Comparison of ENCODE assay signal across 15 cellular contexts in the genomic region with DNA sequence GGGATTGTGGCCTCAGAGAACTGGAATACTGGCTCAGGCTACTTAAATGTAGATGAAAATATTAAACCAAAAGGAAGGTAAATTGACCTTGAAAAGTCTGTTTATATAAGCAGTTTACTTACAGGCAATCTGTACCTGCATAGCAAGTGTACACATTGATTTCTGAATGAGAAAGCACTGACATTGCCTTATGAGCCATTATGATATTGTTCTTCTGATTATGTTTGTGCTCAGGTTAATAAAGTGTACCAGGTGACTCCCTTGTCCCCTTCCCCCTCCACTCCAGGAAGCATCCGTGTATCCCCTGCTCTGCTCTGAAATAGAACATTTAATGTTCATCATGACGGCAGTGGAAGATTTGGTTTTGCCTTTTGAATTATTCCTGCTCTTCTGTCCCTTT.
DNase-seq lines count a peak whose midpoint lies in the region; ATAC-seq, FAIRE-seq and TF ChIP-seq lines count a peak whose summit lies in the region.
"Had no signal": no experiment of that assay in that cellular context is flagged by ENCODE, and none has a peak within 500 bp of the region (broad histone marks: within the 10 kb centered on the region; RNA-seq: fewer than 3 reads in every experiment).

No MANE protein-coding gene starts in this region.

- intact Hi-C loops in psoas muscle (cut with DNase I), result loop anchor here in 1 of 2 donors (5.0 kb wide), 1 partner anchor 40 kb away; no protein-coding TSS in a partner anchor

- H3K27ac ChIP-seq in astrocyte (ENCODE audit: low read depth, low read length), result no peak overlapping the region
- peak overlapping the region; percentile 90 for H3K27ac ChIP-seq in psoas muscle
- H3K27ac ChIP-seq: SK-N-MC had no signal

- no peak overlapping the region for H3K4me3 Mint-ChIP-seq in astrocyte (ENCODE audit: unreplicated experiment)
- H3K4me3 Mint-ChIP-seq: memory B cell had no signal

- peaks cover 2% of the 10 kb centered on the region for H3K9me3 Mint-ChIP-seq in astrocyte (ENCODE audit: unreplicated experiment)
- H3K9me3 Mint-ChIP-seq: memory B cell had no signal

- ATAC-seq in psoas muscle, result no peak
- no peak for ATAC-seq in HG02571 (IDR thresholded peaks at IDR 0.05; ENCODE audit: unreplicated experiment)
- no peak for ATAC-seq in HG03432 (IDR thresholded peaks at IDR 0.05; ENCODE audit: unreplicated experiment)

- DNase-seq in DMS53 (lab: John Stamatoyannopoulos, UW) (peak; percentile 79), NCI-H146 (lab: John Stamatoyannopoulos, UW) (peak; percentile 92), astrocyte (ENCODE audit: low read depth) (no peak), psoas muscle (no peak), LoVo (ENCODE audit: low spot score) (no peak)
- DNase-seq: activated effector memory CD4-positive, alpha-beta T cell treated with anti-CD3 and anti-CD28 coated beads, Interleukin-2, amount 50 U/mL, for 16 hours; hippocampal formation; NCI-H446; stimulated activated CD4-positive, alpha-beta T cell treated with anti-CD3 and anti-CD28 coated beads, Interleukin-4, amount 100 ng/mL, for 4 hours had no signal

- H3K79me2 ChIP-seq in astrocyte (ENCODE audit: insufficient read depth, low read length), result peaks cover 91% of the 10 kb centered on the region

- H3K27me3 Mint-ChIP-seq in astrocyte (ENCODE audit: low read depth, unreplicated experiment), result no peaks in the 10 kb centered on the region
- H3K27me3 Mint-ChIP-seq: memory B cell had no signal

- H3K9me3 ChIP-seq in astrocyte (ENCODE audit: insufficient read depth, low read depth, low read length) (no peaks in the 10 kb centered on the region), psoas muscle (no peaks in the 10 kb centered on the region)

- no peak overlapping the region for H3K9ac ChIP-seq in astrocyte (ENCODE audit: low read length)

- TF ChIP-seq CTCF in astrocyte (IDR thresholded peaks at IDR 0.05; ENCODE audit: insufficient read depth, low read depth, low read length), result no peak
- no peak for TF ChIP-seq CTCF in psoas muscle (IDR thresholded peaks at IDR 0.05)

- H3K4me3 ChIP-seq in astrocyte (ENCODE audit: insufficient read depth, low read depth, low read length) (no peak overlapping the region), psoas muscle (no peak overlapping the region)
- H3K4me3 ChIP-seq: SK-N-MC had no signal

- H3K36me3 ChIP-seq in astrocyte (ENCODE audit: insufficient read depth, low read length) (no peaks in the 10 kb centered on the region), psoas muscle (ENCODE audit: insufficient read depth in 1 of 2, low read depth in 1 of 2) (no peaks in the 10 kb centered on the region)

- H3K4me2 ChIP-seq in astrocyte (ENCODE audit: low read length), result no peak overlapping the region

- H4K20me1 ChIP-seq in astrocyte (ENCODE audit: insufficient read depth, low read length), result peaks cover 78% of the 10 kb centered on the region

- WGBS in psoas muscle, 3 donors, result 27 to 74% (median 37%) methylated on average over 2 of the region's 2 CpGs

- H3K4me1 Mint-ChIP-seq in astrocyte (ENCODE audit: low read depth, unreplicated experiment), result peaks cover 89% of the 10 kb centered on the region

- FAIRE-seq in astrocyte (lab: Jason Lieb, UNC), result no peak
- FAIRE-seq: GM12892, H54 had no signal

- H3K4me1 ChIP-seq in astrocyte (ENCODE audit: insufficient read depth, low read length) (peaks cover 32% of the 10 kb centered on the region), psoas muscle (peaks cover 54% of the 10 kb centered on the region)

- H3K36me3 Mint-ChIP-seq in astrocyte (ENCODE audit: low read depth, unreplicated experiment), result peaks cover 14% of the 10 kb centered on the region
- H3K36me3 Mint-ChIP-seq: memory B cell had no signal

- H3K27me3 ChIP-seq in astrocyte (ENCODE audit: insufficient read depth, low read length) (no peaks in the 10 kb centered on the region), psoas muscle (ENCODE audit: insufficient read depth in 3 of 3, low read length in 2 of 3) (no peaks in the 10 kb centered on the region)

- H2AFZ ChIP-seq in astrocyte (ENCODE audit: low read depth, low read length), result no peak overlapping the region

- peak overlapping the region; percentile 28 for H3K27ac Mint-ChIP-seq in astrocyte (ENCODE audit: unreplicated experiment)

Comparison
In these comparisons a context has a peak if more than half of its experiments do, and no peak if none do; other contexts are left out.
1. DNase-seq: peak in DMS53 (single experiment) and NCI-H146 (single experiment); none in astrocyte (single experiment), psoas muscle (0 of 2) and LoVo (single experiment).